ENCODE assay signal across 2 cellular contexts in genomic region chr2:81328968-81329367, GRCh38.
TF ChIP-seq lines count a peak whose summit lies in the region.

No MANE protein-coding gene starts in this region.

TF ChIP-seq in HepG2, 621 proteins besides CTCF, POLR2A, EP300 and RAD21:
- no peak for TF ChIP-seq KLF16 (CRISPR knock-in tag; IDR thresholded peaks at IDR 0.05)
- TF ChIP-seq MAFF (IDR thresholded peaks at IDR 0.05; ENCODE audit: low read depth, low read length): peak; percentile 71
- peak in 1 of 2 experiments; percentile 81; a peak in 3 of 4 replicates for TF ChIP-seq MAFK (conservative IDR thresholded peaks at IDR 0.05 in 1 of 2, IDR thresholded peaks at IDR 0.05 in 1 of 2; ENCODE audit: low read length in 2 of 2)
- TF ChIP-seq, protein P1, sequence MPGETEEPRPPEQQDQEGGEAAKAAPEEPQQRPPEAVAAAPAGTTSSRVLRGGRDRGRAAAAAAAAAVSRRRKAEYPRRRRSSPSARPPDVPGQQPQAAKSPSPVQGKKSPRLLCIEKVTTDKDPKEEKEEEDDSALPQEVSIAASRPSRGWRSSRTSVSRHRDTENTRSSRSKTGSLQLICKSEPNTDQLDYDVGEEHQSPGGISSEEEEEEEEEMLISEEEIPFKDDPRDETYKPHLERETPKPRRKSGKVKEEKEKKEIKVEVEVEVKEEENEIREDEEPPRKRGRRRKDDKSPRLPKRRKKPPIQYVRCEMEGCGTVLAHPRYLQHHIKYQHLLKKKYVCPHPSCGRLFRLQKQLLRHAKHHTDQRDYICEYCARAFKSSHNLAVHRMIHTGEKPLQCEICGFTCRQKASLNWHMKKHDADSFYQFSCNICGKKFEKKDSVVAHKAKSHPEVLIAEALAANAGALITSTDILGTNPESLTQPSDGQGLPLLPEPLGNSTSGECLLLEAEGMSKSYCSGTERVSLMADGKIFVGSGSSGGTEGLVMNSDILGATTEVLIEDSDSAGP (CRISPR knock-in tag; IDR thresholded peaks at IDR 0.05; ENCODE audit: borderline replicate concordance): no peak
TF ChIP-seq in HepG2: peak in this region for 2.

TF ChIP-seq in IMR-90, 13 proteins besides CTCF, POLR2A, EP300 and RAD21:
- TF ChIP-seq BHLHE40 (IDR thresholded peaks at IDR 0.05; ENCODE audit: low read depth, low read length) (no peak), CEBPB (IDR thresholded peaks at IDR 0.05; ENCODE audit: low read depth, low read length) (no peak), MXI1 (IDR thresholded peaks at IDR 0.05; ENCODE audit: borderline replicate concordance, low read depth, low read length) (no peak), RFX5 (IDR thresholded peaks at IDR 0.05; ENCODE audit: low read depth, low read length) (no peak), MAFK (IDR thresholded peaks at IDR 0.05; ENCODE audit: low read depth, low read length) (peak; percentile 41; the same call in 1 of the 2 replicates), ELK1 (IDR thresholded peaks at IDR 0.05; ENCODE audit: borderline replicate concordance, low read depth, low read length) (no peak), FOS (IDR thresholded peaks at IDR 0.05; ENCODE audit: low read depth, low read length) (no peak), NFE2L2 (IDR thresholded peaks at IDR 0.05; ENCODE audit: low read depth, low read length) (no peak)
